ENCODE assay signal across 8 cellular contexts in the genomic region with DNA sequence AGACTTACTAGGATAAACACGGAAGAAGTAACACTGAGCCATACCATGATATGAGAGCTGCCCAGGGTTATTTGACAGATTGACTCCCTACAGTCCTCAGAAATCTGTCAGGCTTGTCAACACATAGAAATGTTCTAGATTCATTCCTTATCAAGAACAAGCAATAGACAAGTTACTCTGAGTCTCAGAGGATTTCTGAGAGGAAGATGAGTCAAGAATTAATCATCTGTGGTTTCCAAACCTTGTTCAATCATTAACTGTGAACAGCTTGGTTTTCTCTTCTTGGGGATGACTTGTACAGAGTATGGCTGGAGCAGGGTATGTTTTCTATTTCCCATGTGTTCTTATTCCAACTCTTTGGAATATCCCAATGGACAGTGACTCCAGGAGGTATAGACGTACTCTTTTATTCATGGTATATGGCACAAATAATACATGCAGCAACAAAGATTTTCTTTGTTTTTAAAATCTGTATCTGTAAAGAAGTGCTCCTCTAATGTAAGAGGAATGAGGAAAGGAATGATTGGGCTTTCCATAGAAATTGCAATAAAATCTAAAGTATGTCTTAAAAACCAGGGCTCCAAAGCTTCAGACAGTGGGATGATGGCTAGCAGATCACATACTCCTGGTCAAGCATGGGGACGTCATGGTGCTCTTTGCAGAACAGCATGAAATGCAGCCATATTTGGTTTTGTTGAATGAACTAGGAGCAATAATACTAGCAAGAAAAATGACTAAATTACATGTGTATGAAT. TPM values are rescaled to one million over a fixed set of nuclear protein-coding genes. Genes with fewer than 3 reads are reported as not detected.
DNase-seq lines count a peak whose midpoint lies in the region; ATAC-seq, FAIRE-seq and TF ChIP-seq lines count a peak whose summit lies in the region.

No MANE protein-coding gene starts in this region.

- no peak for TF ChIP-seq POLR2A in HepG2 (IDR thresholded peaks at IDR 0.05; ENCODE audit: insufficient read depth in 1 of 2, low read depth in 2 of 2, low read length in 2 of 2)
- no peak for TF ChIP-seq POLR2A in vagina (IDR thresholded peaks at IDR 0.05)

- no peak overlapping the region; the same call in 1 of the 2 replicates for H2AFZ ChIP-seq in PC-9
- H2AFZ ChIP-seq in HepG2 (ENCODE audit: low read length): no peak overlapping the region

- H3K79me2 ChIP-seq in PC-9 (ENCODE audit: low read depth): no peaks in the 10 kb centered on the region
- H3K79me2 ChIP-seq in HepG2 (ENCODE audit: insufficient read depth, low read length): no peaks in the 10 kb centered on the region

- peak; percentile 99 for ATAC-seq in GM18861 (IDR thresholded peaks at IDR 0.05; ENCODE audit: unreplicated experiment)
- ATAC-seq in HG02642 (IDR thresholded peaks at IDR 0.05; ENCODE audit: poor library complexity, unreplicated experiment): peak; percentile 64
- peak; percentile 55; the same call in 2 of the 3 replicates for ATAC-seq in HepG2

- peaks cover 18% of the 10 kb centered on the region for H3F3A ChIP-seq in PC-9 (ENCODE audit: insufficient read depth, low read depth)

- no peak for TF ChIP-seq RAD21 in HepG2 (CRISPR knock-in tag; IDR thresholded peaks at IDR 0.05)

- peak in 1 of 2 experiments; percentile 79 for DNase-seq in PC-9
- DNase-seq in HepG2 (ENCODE audit: low spot score): peak; percentile 35
- no peak for DNase-seq in WERI-Rb-1
- DNase-seq in HAP-1 (ENCODE audit: low spot score in 2 of 2): no peak
- DNase-seq in vagina (ENCODE audit: extremely low spot score in 2 of 2): no peak
- no peak for DNase-seq in UCSD-AML1 (lab: John Stamatoyannopoulos, UW; ENCODE audit: unreplicated experiment)

- H3K4me3 ChIP-seq in PC-9 (no peak overlapping the region), HepG2 (replicated peaks in 1 of 3; ENCODE audit: insufficient read depth in 1 of 3, low read depth in 2 of 3, low read length in 3 of 3) (no peak overlapping the region), WERI-Rb-1 (ENCODE audit: low read depth, low read length) (no peak overlapping the region), HAP-1 (no peak overlapping the region), vagina (no peak overlapping the region)

- TF ChIP-seq EP300 in HepG2 (IDR thresholded peaks at IDR 0.05; ENCODE audit: low read depth in 2 of 2, low read length in 2 of 2): peak in 1 of 2 experiments; percentile 35; a peak in 1 of 4 replicates
- TF ChIP-seq EP300 in HepG2 (CRISPR knock-in tag; IDR thresholded peaks at IDR 0.05; ENCODE audit: borderline replicate concordance): no peak

- WGBS in HepG2 (ENCODE audit: low lambda C conversion rate): 5% methylated on average over 3 of the region's 3 CpGs

- H3K36me3 ChIP-seq in PC-9 (ENCODE audit: low read depth) (no peaks in the 10 kb centered on the region), HepG2 (replicated peaks in 1 of 2; ENCODE audit: control insufficient read depth in 1 of 2, insufficient read depth in 2 of 2, low read length in 2 of 2) (no peaks in the 10 kb centered on the region), WERI-Rb-1 (no peaks in the 10 kb centered on the region), HAP-1 (replicated peaks) (no peaks in the 10 kb centered on the region), vagina (no peaks in the 10 kb centered on the region)

- H3K4me1 ChIP-seq in PC-9 (replicated peaks; ENCODE audit: insufficient read depth) (peaks cover 14% of the 10 kb centered on the region), HepG2 (ENCODE audit: insufficient read depth, low read length) (peaks cover 12% of the 10 kb centered on the region), HAP-1 (no peaks in the 10 kb centered on the region), vagina (no peaks in the 10 kb centered on the region)

- H3K9me3 ChIP-seq in PC-9 (ENCODE audit: insufficient read depth, low read depth) (no peaks in the 10 kb centered on the region), HepG2 (ENCODE audit: low read length) (no peaks in the 10 kb centered on the region), WERI-Rb-1 (ENCODE audit: severe bottlenecking) (no peaks in the 10 kb centered on the region), HAP-1 (no peaks in the 10 kb centered on the region), vagina (no peaks in the 10 kb centered on the region)

- POLR2A ChIA-PET in PC-9 (lab: Charles Lee; ENCODE audit: unreplicated experiment) (no interaction called here), HepG2 (lab: Yijun Ruan, JAX) (interaction anchor here (1.6 kb wide), 1 partner anchor 11 kb away, joined by 16 read pairs; a partner anchor contains a TSS)

- intact Hi-C loops in PC-9 (cut with micrococcal nuclease; ENCODE audit: unreplicated experiment) (no loop called here), HepG2 (cut with micrococcal nuclease; ENCODE audit: unreplicated experiment) (no loop called here), vagina (cut with DNase I) (no loop called here)

- H4K20me1 ChIP-seq in PC-9 (ENCODE audit: insufficient read depth) (no peaks in the 10 kb centered on the region), HepG2 (ENCODE audit: insufficient read depth, low read length) (no peaks in the 10 kb centered on the region)

- H3K27ac ChIP-seq in PC-9 (peak overlapping the region; percentile 52), HepG2 (ENCODE audit: extremely low read length, insufficient read depth, low read length) (no peak overlapping the region), WERI-Rb-1 (no peak overlapping the region), vagina (no peak overlapping the region)

- H3K4me2 ChIP-seq in PC-9: 0 out of 2 replicates have a peak overlapping the region, but pooled peaks have one; percentile 16
- H3K4me2 ChIP-seq in HepG2 (ENCODE audit: low read depth, low read length): no peak overlapping the region

- no peaks in the 10 kb centered on the region for H3K9me2 ChIP-seq in PC-9 (ENCODE audit: insufficient read depth)

- no peaks in the 10 kb centered on the region for H3K27me3 ChIP-seq in PC-9 (ENCODE audit: insufficient read depth, low read depth)
- no peaks in the 10 kb centered on the region for H3K27me3 ChIP-seq in HepG2 (ENCODE audit: control insufficient read depth in 1 of 2, insufficient read depth in 2 of 2, low read length in 2 of 2)
- H3K27me3 ChIP-seq in WERI-Rb-1 (ENCODE audit: insufficient read depth, low read depth, severe bottlenecking): no peaks in the 10 kb centered on the region
- peaks cover 3% of the 10 kb centered on the region; the same call in 1 of the 2 replicates for H3K27me3 ChIP-seq in HAP-1 (ENCODE audit: low read depth)
- H3K27me3 ChIP-seq in vagina: no peaks in the 10 kb centered on the region

- peak; percentile 23 for FAIRE-seq in HepG2 (lab: Jason Lieb, UNC)

- in situ Hi-C loops in HepG2 (cut with HindIII; ENCODE audit: extremely low pct_ligation_motif_present, low pct_unique_long_range_greater_than_20kb) (no loop called here), HAP-1 (cut with MboI; ENCODE audit: low sequenced_read_pairs) (no loop called here)

- TF ChIP-seq CTCF in PC-9 (conservative IDR thresholded peaks at IDR 0.05) (no peak), HepG2 (CRISPR knock-in tag; IDR thresholded peaks at IDR 0.05) (no peak), WERI-Rb-1 (IDR thresholded peaks at IDR 0.05; ENCODE audit: low read depth, low read length) (no peak), vagina (IDR thresholded peaks at IDR 0.05) (no peak)

- H3K9ac ChIP-seq in HepG2 (ENCODE audit: insufficient read depth, low read depth, low read length): no peak overlapping the region

- CTCF ChIA-PET in PC-9 (lab: Charles Lee): no interaction called here
- CTCF ChIA-PET in HepG2 (lab: Yijun Ruan, JAX; ENCODE audit: low intra/inter-chr PET ratio, low total read pairs): no interaction called here

- BruUV-seq in PC-9 (replicated peaks; lab: Mats Ljungman, UMichigan): no TSS peak
- BruUV-seq in HepG2 (replicated peaks; lab: Mats Ljungman, UMichigan): no TSS peak

RNA-seq across cellular contexts. Expression of a gene that starts 11.9 kb away (rescaled TPM):
- total RNA-seq in PC-9 (2021): 4.3 TPM in 2 replicates
- 6.1 and 6.9 TPM in 2 replicates for total RNA-seq in HepG2 (2016; rRNA removed; fragmentation: Illumina TruSeq; extraction: Trizol)
- total RNA-seq in HepG2 (2016; cell fraction: cytosol; rRNA removed; fragmentation: Illumina TruSeq; extraction: Trizol; ENCODE audit: low read depth): 4.1 and 4.3 TPM in 2 replicates
- 7.2 and 7.6 TPM in 2 replicates for total RNA-seq in HepG2 (2016; cell fraction: insoluble cytoplasmic fraction; rRNA removed; fragmentation: Illumina TruSeq; extraction: Trizol)
- 4.9 and 7.0 TPM in 2 replicates for total RNA-seq in HepG2 (2016; cell fraction: membrane; rRNA removed; fragmentation: Illumina TruSeq; extraction: Trizol)
- total RNA-seq in HepG2 (2016; cell fraction: nucleus; rRNA removed; fragmentation: Illumina TruSeq; extraction: Trizol): 5.2 and 7.4 TPM in 2 replicates
- polyA plus RNA-seq in HepG2 (2011; rRNA removed): 1.6 and 2.2 TPM in 2 replicates
- 1.4 and 1.5 TPM in 2 replicates for polyA plus RNA-seq in HepG2 (2011; cell fraction: cytosol; rRNA removed)
- polyA plus RNA-seq in HepG2 (2011; cell fraction: nucleus; rRNA removed): 0.43 and 1.2 TPM in 2 replicates
- polyA plus RNA-seq in HepG2 (2012): 2.3 and 3.8 TPM in 2 replicates
- polyA plus RNA-seq in HepG2 (2016; cell fraction: cytosol; fragmentation: Illumina TruSeq; extraction: Trizol; ENCODE audit: low read depth): 1.7 and 2.1 TPM in 2 replicates
- 9.5 TPM in 2 replicates for polyA plus RNA-seq in HepG2 (2016; cell fraction: insoluble cytoplasmic fraction; fragmentation: Illumina TruSeq; extraction: Trizol; ENCODE audit: low read depth)
- polyA plus RNA-seq in HepG2 (2016; cell fraction: membrane; fragmentation: Illumina TruSeq; extraction: Trizol; ENCODE audit: low read depth): 3.4 and 4.3 TPM in 2 replicates
- polyA plus RNA-seq in HepG2 (2016; cell fraction: nucleus; fragmentation: Illumina TruSeq; extraction: Trizol; ENCODE audit: insufficient read depth, low read depth): 6.6 and 10.8 TPM in 2 replicates
- 2.4 TPM in 1 of 2 replicates, not detected in the other for polyA minus RNA-seq in HepG2 (2011; rRNA and poly(A)+ RNA removed; ENCODE audit: low replicate concordance)
- 3.3 and 4.0 TPM in 2 replicates for polyA minus RNA-seq in HepG2 (2011; cell fraction: cytosol; rRNA and poly(A)+ RNA removed)
- 2.0 and 2.7 TPM in 2 replicates for polyA minus RNA-seq in HepG2 (2011; cell fraction: nucleus; rRNA and poly(A)+ RNA removed)
- 4.4 TPM for total RNA-seq in vagina

RNA-seq across cellular contexts. Expression of a gene that starts 24.4 kb away (rescaled TPM):
- 31.6 and 41.3 TPM in 2 replicates for total RNA-seq in PC-9 (2021)
- not detected in 2 replicates for total RNA-seq in HepG2 (2016; rRNA removed; fragmentation: Illumina TruSeq; extraction: Trizol)
- total RNA-seq in HepG2 (2016; cell fraction: cytosol; rRNA removed; fragmentation: Illumina TruSeq; extraction: Trizol; ENCODE audit: low read depth): not detected in 2 replicates
- total RNA-seq in HepG2 (2016; cell fraction: insoluble cytoplasmic fraction; rRNA removed; fragmentation: Illumina TruSeq; extraction: Trizol): 0.09 TPM in 1 of 2 replicates, not detected in the other
- total RNA-seq in HepG2 (2016; cell fraction: membrane; rRNA removed; fragmentation: Illumina TruSeq; extraction: Trizol): 0.21 TPM in 1 of 2 replicates, not detected in the other
- not detected in 2 replicates for total RNA-seq in HepG2 (2016; cell fraction: nucleus; rRNA removed; fragmentation: Illumina TruSeq; extraction: Trizol)
- 0.03 and 0.13 TPM in 2 replicates for polyA plus RNA-seq in HepG2 (2011; rRNA removed)
- polyA plus RNA-seq in HepG2 (2011; cell fraction: cytosol; rRNA removed): 0.04 TPM in 1 of 2 replicates, not detected in the other
- 0.35 and 0.54 TPM in 2 replicates for polyA plus RNA-seq in HepG2 (2011; cell fraction: nucleus; rRNA removed)
- polyA plus RNA-seq in HepG2 (2012): not detected in 2 replicates
- polyA plus RNA-seq in HepG2 (2016; cell fraction: cytosol; fragmentation: Illumina TruSeq; extraction: Trizol; ENCODE audit: low read depth): not detected in 2 replicates
- not detected in 2 replicates for polyA plus RNA-seq in HepG2 (2016; cell fraction: insoluble cytoplasmic fraction; fragmentation: Illumina TruSeq; extraction: Trizol; ENCODE audit: low read depth)
- polyA plus RNA-seq in HepG2 (2016; cell fraction: membrane; fragmentation: Illumina TruSeq; extraction: Trizol; ENCODE audit: low read depth): not detected in 2 replicates
- polyA plus RNA-seq in HepG2 (2016; cell fraction: nucleus; fragmentation: Illumina TruSeq; extraction: Trizol; ENCODE audit: insufficient read depth, low read depth): 0.32 TPM in 1 of 2 replicates, not detected in the other
- polyA minus RNA-seq in HepG2 (2011; rRNA and poly(A)+ RNA removed; ENCODE audit: low replicate concordance): 0.92 and 1.6 TPM in 2 replicates
- not detected in 2 replicates for polyA minus RNA-seq in HepG2 (2011; cell fraction: cytosol; rRNA and poly(A)+ RNA removed)
- 0.25 TPM in 1 of 2 replicates, not detected in the other for polyA minus RNA-seq in HepG2 (2011; cell fraction: nucleus; rRNA and poly(A)+ RNA removed)
- 149 TPM for total RNA-seq in vagina

Comparison
In these comparisons a context has a peak if more than half of its experiments do, and no peak if none do; other contexts are left out.
1. RNA of a gene that starts 24.4 kb away (total RNA-seq): 149 TPM in vagina (single experiment) and 31.6 to 41.3 TPM in PC-9; 0.09 to 0.21 TPM in HepG2; every median in the first group is over 10 times any median in the second.
2. Peak in every context shown above with its lines, with median percentiles within 50 percentile points of each other: ATAC-seq.